ENCODE assay signal across 31 cellular contexts in the genomic region with DNA sequence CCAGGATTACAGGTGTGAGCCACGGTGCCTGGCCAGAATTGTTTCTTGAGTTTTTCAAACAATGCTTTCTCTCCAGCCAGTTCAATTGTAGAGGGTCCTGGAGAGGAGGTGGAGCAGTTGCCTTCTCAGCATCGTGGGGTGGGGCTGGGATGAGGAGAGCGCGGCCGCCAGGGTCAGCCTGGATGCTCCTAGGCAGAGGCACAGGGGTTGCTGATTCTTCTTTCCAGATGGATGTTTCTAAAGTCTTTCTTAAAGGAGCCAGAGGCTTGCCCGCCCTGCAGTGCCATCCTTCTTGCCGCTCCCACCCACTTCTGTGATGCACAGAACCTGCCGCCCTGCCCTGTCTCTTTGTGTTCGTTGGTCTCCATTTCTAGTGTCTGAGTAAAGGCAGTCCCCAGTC.
"Had no signal": no experiment of that assay in that cellular context is flagged by ENCODE, and none has a peak within 500 bp of the region (broad histone marks: within the 10 kb centered on the region; RNA-seq: fewer than 3 reads in every experiment).

No MANE protein-coding gene starts in this region.

- H3K9me3 Mint-ChIP-seq: activated CD4-positive, alpha-beta memory T cell treated with anti-CD3 and anti-CD28 coated beads, Interleukin-2, amount 10 ng/mL, durations not matched to agents 7 days and 5 days; activated naive CD4-positive, alpha-beta T cell treated with anti-CD3 and anti-CD28 coated beads for 36 hours; activated naive CD4-positive, alpha-beta T cell treated with anti-CD3 and anti-CD28 coated beads, Interleukin-2, amount 50 U/mL, for 72 hours; activated T-cell treated with anti-CD3 and anti-CD28 coated beads, Interleukin-2, amount 50 U/mL, for 72 hours; activated T-helper 2 cell treated with anti-CD3 and anti-CD28 coated beads, Interferon-gamma antibody, Interleukin-2, Interleukin-4, amounts not matched to agents 10 μg/mL and 5 μg/mL and 100 μg/mL, durations not matched to agents 14 hours and 24 hours and 36 hours had no signal

- H3K9ac ChIP-seq: KMS-11 had no signal

- H3K27ac ChIP-seq: adrenal gland, brain microvascular endothelial cell, KMS-11, WERI-Rb-1 had no signal

- H3K4me2 ChIP-seq: KMS-11 had no signal

- H3K9me3 ChIP-seq: adrenal gland had no signal

- H3K36me3 ChIP-seq: adrenal gland, brain microvascular endothelial cell, WERI-Rb-1 had no signal

- H3K4me3 Mint-ChIP-seq: activated CD4-positive, alpha-beta memory T cell treated with anti-CD3 and anti-CD28 coated beads, Interleukin-2, amount 10 ng/mL, durations not matched to agents 7 days and 5 days; activated naive CD4-positive, alpha-beta T cell treated with anti-CD3 and anti-CD28 coated beads for 36 hours; activated T-cell treated with anti-CD3 and anti-CD28 coated beads, Interleukin-2, amount 50 U/mL, for 72 hours had no signal

- DNase-seq: activated CD4-positive, alpha-beta memory T cell treated with anti-CD3 and anti-CD28 coated beads, Interleukin-2, amount 10 ng/mL, durations not matched to agents 7 days and 5 days; activated CD4-positive, alpha-beta T cell treated with anti-CD3 and anti-CD28 coated beads for 1 hour; activated CD4-positive, alpha-beta T cell treated with anti-CD3 and anti-CD28 coated beads for 48 hours; activated CD4-positive, CD25-positive, alpha-beta regulatory T cell; activated CD8-positive, alpha-beta memory T cell treated with anti-CD3 and anti-CD28 coated beads for 24 hours; activated gamma-delta T cell; activated naive CD4-positive, alpha-beta T cell treated with anti-CD3 and anti-CD28 coated beads for 36 hours; activated T-cell treated with anti-CD3 and anti-CD28 coated beads, Interleukin-2, amount 50 U/mL, for 1 hour; activated T-cell treated with anti-CD3 and anti-CD28 coated beads, Interleukin-2, amount 50 U/mL, for 72 hours; brain microvascular endothelial cell; central memory CD4-positive, alpha-beta T cell; MM.1S; NCI-H1092; NCI-H1436 treated with DMSO at 0.1 percent for 48 hours; NCI-H1694 treated with DMSO at 0.1 percent for 48 hours; NCI-H2029; NCI-H2107; NCI-H2171; NCI-H510A; NCI-H526; NCI-H748 treated with DMSO at 0.1 percent for 48 hours; Right ventricle myocardium superior; SW 1271; T-helper 1 cell; T-helper 2 cell; T-helper 9 cell; WERI-Rb-1 had no signal

- H3K27ac Mint-ChIP-seq: activated CD4-positive, alpha-beta memory T cell treated with anti-CD3 and anti-CD28 coated beads, Interleukin-2, amount 10 ng/mL, durations not matched to agents 7 days and 5 days; activated naive CD4-positive, alpha-beta T cell treated with anti-CD3 and anti-CD28 coated beads for 36 hours; activated naive CD4-positive, alpha-beta T cell treated with anti-CD3 and anti-CD28 coated beads, Interleukin-2, amount 50 U/mL, for 72 hours; activated T-cell treated with anti-CD3 and anti-CD28 coated beads, Interleukin-2, amount 50 U/mL, for 72 hours; activated T-helper 2 cell treated with anti-CD3 and anti-CD28 coated beads, Interferon-gamma antibody, Interleukin-2, Interleukin-4, amounts not matched to agents 10 μg/mL and 5 μg/mL and 100 μg/mL, durations not matched to agents 14 hours and 24 hours and 36 hours had no signal

- H3K4me3 ChIP-seq: adrenal gland had no signal

- H3K27me3 ChIP-seq: adrenal gland, brain microvascular endothelial cell had no signal

- H3K4me1 Mint-ChIP-seq: activated CD4-positive, alpha-beta memory T cell treated with anti-CD3 and anti-CD28 coated beads, Interleukin-2, amount 10 ng/mL, durations not matched to agents 7 days and 5 days had no signal

- H3K36me3 Mint-ChIP-seq: activated naive CD4-positive, alpha-beta T cell treated with anti-CD3 and anti-CD28 coated beads, Interleukin-2, amount 50 U/mL, for 72 hours had no signal
